In genomic region chr2:19988600-19988999, GRCh38 we compare ENCODE assay signal across 11 cellular contexts.
DNase-seq lines count a peak whose midpoint lies in the region; ATAC-seq and TF ChIP-seq lines count a peak whose summit lies in the region.
"Had no signal": no experiment of that assay in that cellular context is flagged by ENCODE, and none has a peak within 500 bp of the region (broad histone marks: within the 10 kb centered on the region; RNA-seq: fewer than 3 reads in every experiment).

No MANE protein-coding gene starts in this region.

- peaks cover 44% of the 10 kb centered on the region for H3K4me1 Mint-ChIP-seq in nephron progenitor cell

- TF ChIP-seq CTCF in OCI-LY3 (IDR thresholded peaks at IDR 0.05; ENCODE audit: low read depth, low read length) = no peak
- no peak for TF ChIP-seq CTCF in choroid plexus epithelial cell (conservative IDR thresholded peaks at IDR 0.05; ENCODE audit: low read depth, low read length)
- TF ChIP-seq CTCF in nephron progenitor cell (IDR thresholded peaks at IDR 0.05) = no peak

- no peak overlapping the region for H2AFZ ChIP-seq in OCI-LY3 (ENCODE audit: low read depth, low read length)

- no peaks in the 10 kb centered on the region for H3K9me3 ChIP-seq in OCI-LY3 (ENCODE audit: insufficient read depth, low read length)

- peak overlapping the region; percentile 85; the same call in 1 of the 2 replicates for H3K4me3 ChIP-seq in GM08714 (ENCODE audit: low read length)
- peak overlapping the region; percentile 97; the same call in 1 of the 2 replicates for H3K4me3 ChIP-seq in OCI-LY3 (ENCODE audit: low read length)
- peak overlapping the region; percentile 68 for H3K4me3 ChIP-seq in choroid plexus epithelial cell (ENCODE audit: low read depth, low read length)

- no peaks in the 10 kb centered on the region for H3K9me3 Mint-ChIP-seq in nephron progenitor cell

- ATAC-seq in GM18517 (IDR thresholded peaks at IDR 0.05; ENCODE audit: unreplicated experiment) (no peak), GM18505 (IDR thresholded peaks at IDR 0.05; ENCODE audit: unreplicated experiment) (no peak), GM21786 (IDR thresholded peaks at IDR 0.05; ENCODE audit: unreplicated experiment) (no peak)

- no peak overlapping the region for H3K27ac ChIP-seq in OCI-LY3 (ENCODE audit: low read length)

- peaks cover 33% of the 10 kb centered on the region for H3K36me3 Mint-ChIP-seq in nephron progenitor cell (ENCODE audit: low read depth)

- peaks cover 2% of the 10 kb centered on the region for H3K27me3 Mint-ChIP-seq in nephron progenitor cell (ENCODE audit: low read depth, poor library complexity)

- TF ChIP-seq POLR2A in GM18505 (IDR thresholded peaks at IDR 0.05; ENCODE audit: borderline replicate concordance, extremely low read depth, insufficient read depth, insufficient read length) = no peak

- no peaks in the 10 kb centered on the region for H4K20me1 ChIP-seq in OCI-LY3 (ENCODE audit: insufficient read depth, low read length)

- peaks cover 19% of the 10 kb centered on the region for H3K4me1 ChIP-seq in OCI-LY3 (ENCODE audit: low read length)

- intact Hi-C loops in posterior cingulate gyrus (cut with DNase I) = loop anchor here (5.0 kb wide), 1 partner anchor 86 kb away; the partner anchor contains the start of gene TTC32

- H3K4me3 Mint-ChIP-seq in nephron progenitor cell = peak overlapping the region; percentile 97

- H3K4me2 ChIP-seq in OCI-LY3 (ENCODE audit: low read length) = peak overlapping the region; percentile 85

- H3K27me3 ChIP-seq in OCI-LY3 (ENCODE audit: low read depth, low read length) = peaks cover 5% of the 10 kb centered on the region

- peaks cover 9% of the 10 kb centered on the region; the same call in 1 of the 2 replicates for H3K79me2 ChIP-seq in OCI-LY3 (ENCODE audit: low read length)

- no peaks in the 10 kb centered on the region for H3K36me3 ChIP-seq in OCI-LY3 (replicated peaks; ENCODE audit: low read depth, low read length)

- H3K9ac ChIP-seq in OCI-LY3 (ENCODE audit: low read length) = no peak overlapping the region

- DNase-seq in choroid plexus epithelial cell (ENCODE audit: low read depth) = no peak
- no peak for DNase-seq in nephron progenitor cell
- DNase-seq in posterior cingulate gyrus = no peak
- DNase-seq: activated CD4-positive, alpha-beta T cell treated with anti-CD3 and anti-CD28 coated beads for 48 hours; erythroblast; NCI-H345 had no signal

- H3K27ac Mint-ChIP-seq in nephron progenitor cell = no peak overlapping the region
